In genomic region chr5:107546084-107546483, GRCh38 we compare ENCODE assay signal across 27 cellular contexts.
"Had no signal": no experiment of that assay in that cellular context is flagged by ENCODE, and none has a peak within 500 bp of the region (broad histone marks: within the 10 kb centered on the region; RNA-seq: fewer than 3 reads in every experiment).

No MANE protein-coding gene starts in this region.

- H3K27ac ChIP-seq: left lung, ovary, right lobe of liver, tibial nerve, uterus had no signal

- H3K4me3 Mint-ChIP-seq: immature natural killer cell; mesothelial cell of epicardium; naive B cell; natural killer cell; nephron progenitor cell; stimulated activated memory B cell treated with anti-CD40 and anti-IgM and Interleukin-4, amounts not matched to agents 10 μg/mL and 1 μg/mL and 100 μg/mL, for 72 hours; stimulated activated naive CD8-positive, alpha-beta T cell treated with anti-CD3 and anti-CD28 coated beads, Interleukin-15, amount 100 ng/mL, for 72 hours; type B pancreatic cell had no signal

- H3K27me3 Mint-ChIP-seq: naive B cell; progenitor cell of endocrine pancreas; stimulated activated memory B cell treated with anti-CD40 and anti-IgM and Interleukin-4, amounts not matched to agents 10 μg/mL and 1 μg/mL and 100 μg/mL, for 72 hours; stimulated activated naive CD8-positive, alpha-beta T cell treated with anti-CD3 and anti-CD28 coated beads, Interleukin-15, amount 100 ng/mL, for 72 hours; type B pancreatic cell had no signal

- ATAC-seq: left colon; natural killer cell; right lobe of liver; stimulated activated memory B cell treated with anti-CD40 and anti-IgM and Interleukin-4, amounts not matched to agents 10 μg/mL and 1 μg/mL and 100 μg/mL, for 72 hours; stimulated activated naive CD8-positive, alpha-beta T cell treated with anti-CD3 and anti-CD28 coated beads, Interleukin-15, amount 100 ng/mL, for 72 hours had no signal

- DNase-seq: hypothalamus; immature natural killer cell; kidney; left colon; left lung; mesendoderm; naive B cell; natural killer cell; nephron progenitor cell; ovary; right lobe of liver; stimulated activated CD4-positive, alpha-beta T cell treated with anti-CD3 and anti-CD28 coated beads, Interleukin-1b, Interleukin-23, amount 100 ng/mL, for 48 hours; stimulated activated CD4-positive, alpha-beta T cell treated with anti-CD3 and anti-CD28 coated beads, Interleukin-2, amount 100 ng/mL, for 48 hours; stimulated activated CD4-positive, alpha-beta T cell treated with anti-CD3 and anti-CD28 coated beads, Interleukin-4, amount 100 ng/mL, for 4 hours; stimulated activated CD8-positive, alpha-beta memory T cell treated with anti-CD3 and anti-CD28 coated beads, Interleukin-4, amount 100 ng/mL, for 48 hours; stimulated activated naive CD4-positive, alpha-beta T cell treated with Interleukin-2 at 50 U/mL for 16 hours; stimulated activated naive CD8-positive, alpha-beta T cell treated with anti-CD3 and anti-CD28 coated beads, Interleukin-15, amount 100 ng/mL, for 72 hours; substantia nigra; uterus had no signal

- H3K4me1 Mint-ChIP-seq: stimulated activated memory B cell treated with anti-CD40 and anti-IgM and Interleukin-4, amounts not matched to agents 10 μg/mL and 1 μg/mL and 100 μg/mL, for 72 hours; stimulated activated naive CD8-positive, alpha-beta T cell treated with anti-CD3 and anti-CD28 coated beads, Interleukin-15, amount 100 ng/mL, for 72 hours had no signal

- H3K36me3 Mint-ChIP-seq: mesothelial cell of epicardium; naive B cell; natural killer cell; stimulated activated memory B cell treated with anti-CD40 and anti-IgM and Interleukin-4, amounts not matched to agents 10 μg/mL and 1 μg/mL and 100 μg/mL, for 72 hours; type B pancreatic cell had no signal

- H3K9me3 ChIP-seq: left lung, ovary, right atrium auricular region, right lobe of liver, tibial nerve, uterus had no signal

- H3K4me3 ChIP-seq: left lung, lung, ovary, right atrium auricular region, right lobe of liver, smooth muscle cell, tibial nerve, uterus had no signal

- H3K27ac Mint-ChIP-seq: immature natural killer cell; mesothelial cell of epicardium; naive B cell; natural killer cell; nephron progenitor cell; progenitor cell of endocrine pancreas; stimulated activated memory B cell treated with anti-CD40 and anti-IgM and Interleukin-4, amounts not matched to agents 10 μg/mL and 1 μg/mL and 100 μg/mL, for 72 hours; stimulated activated naive CD8-positive, alpha-beta T cell treated with anti-CD3 and anti-CD28 coated beads, Interleukin-15, amount 100 ng/mL, for 72 hours; type B pancreatic cell had no signal

- H3K36me3 ChIP-seq: left lung, ovary, right atrium auricular region, right lobe of liver, tibial nerve, uterus had no signal

- H3K27me3 ChIP-seq: left lung, ovary, right atrium auricular region, right lobe of liver, tibial nerve, uterus had no signal

- H3K9me3 Mint-ChIP-seq: immature natural killer cell; mesothelial cell of epicardium; naive B cell; natural killer cell; nephron progenitor cell; stimulated activated memory B cell treated with anti-CD40 and anti-IgM and Interleukin-4, amounts not matched to agents 10 μg/mL and 1 μg/mL and 100 μg/mL, for 72 hours; stimulated activated naive CD8-positive, alpha-beta T cell treated with anti-CD3 and anti-CD28 coated beads, Interleukin-15, amount 100 ng/mL, for 72 hours; type B pancreatic cell had no signal
